ENCODE assay signal across 16 cellular contexts in genomic region chr11:64833198-64833502, GRCh38. TPM values are rescaled to one million over a fixed set of nuclear protein-coding genes. Genes with fewer than 3 reads are reported as not detected.
DNase-seq lines count a peak whose midpoint lies in the region; ATAC-seq and TF ChIP-seq lines count a peak whose summit lies in the region.
"Had no signal": no experiment of that assay in that cellular context is flagged by ENCODE, and none has a peak within 500 bp of the region (broad histone marks: within the 10 kb centered on the region; RNA-seq: fewer than 3 reads in every experiment).

No MANE protein-coding gene starts in this region.

- H2AK9ac ChIP-seq in IMR-90 (replicated peaks; ENCODE audit: low read depth, low read length, poor library complexity) = peak overlapping the region; percentile 65

- H3K4ac ChIP-seq in IMR-90 (ENCODE audit: low read depth, low read length) = no peak overlapping the region

- H3K4me1 ChIP-seq in IMR-90 (ENCODE audit: control insufficient read depth, insufficient read depth, low read length) = no peaks in the 10 kb centered on the region
- peaks cover 11% of the 10 kb centered on the region for H3K4me1 ChIP-seq in RWPE2 (ENCODE audit: insufficient read depth, poor library complexity, severe bottlenecking)
- H3K4me1 ChIP-seq in neural progenitor cell = no peaks in the 10 kb centered on the region
- H3K4me1 ChIP-seq in upper lobe of right lung = no peaks in the 10 kb centered on the region
- no peaks in the 10 kb centered on the region for H3K4me1 ChIP-seq in Karpas-422 (ENCODE audit: low read length)
- H3K4me1 ChIP-seq: Caco-2, HAP-1 had no signal

- POLR2A ChIA-PET in IMR-90 (lab: Charles Lee; ENCODE audit: unreplicated experiment) = no interaction called here

- H3K36me3 Mint-ChIP-seq in neural progenitor cell = no peaks in the 10 kb centered on the region

- no peak overlapping the region for H2BK15ac ChIP-seq in IMR-90 (ENCODE audit: low read depth, low read length)

- H3K4me3 ChIP-seq in IMR-90 (ENCODE audit: insufficient read depth, low read depth, low read length) = no peak overlapping the region
- H3K4me3 ChIP-seq in RWPE2 (ENCODE audit: severe bottlenecking) = no peak overlapping the region
- no peak overlapping the region for H3K4me3 ChIP-seq in neural progenitor cell
- H3K4me3 ChIP-seq in upper lobe of right lung = no peak overlapping the region
- H3K4me3 ChIP-seq in Karpas-422 (ENCODE audit: low read length) = no peak overlapping the region
- H3K4me3 ChIP-seq: GM12878, HAP-1 had no signal

- H3K27me3 ChIP-seq in IMR-90 (ENCODE audit: control insufficient read depth, insufficient read depth, low read length) (peaks cover 11% of the 10 kb centered on the region; the same call in 1 of the 2 replicates), RWPE2 (ENCODE audit: insufficient read depth, poor library complexity, severe bottlenecking) (no peaks in the 10 kb centered on the region), neural progenitor cell (no peaks in the 10 kb centered on the region), upper lobe of right lung (no peaks in the 10 kb centered on the region), Karpas-422 (ENCODE audit: low read length) (no peaks in the 10 kb centered on the region)

- ATAC-seq in IMR-90 (ENCODE audit: low read depth) (no peak), RWPE2 (ENCODE audit: low read depth) (no peak), upper lobe of right lung (no peak), HG02840 (IDR thresholded peaks at IDR 0.05; ENCODE audit: low FRiP score, unreplicated experiment) (no peak)
- ATAC-seq: CD8-positive, alpha-beta T cell; GM12878 had no signal

- TF ChIP-seq POLR2A in IMR-90 (IDR thresholded peaks at IDR 0.05; ENCODE audit: low read depth, low read length) = no peak

- no peak overlapping the region for H2BK20ac ChIP-seq in IMR-90 (ENCODE audit: low read depth, low read length)

- H3K4me3 Mint-ChIP-seq in neural progenitor cell = no peak overlapping the region
- H3K4me3 Mint-ChIP-seq: CD4-positive, CD25-positive, alpha-beta regulatory T cell; CD8-positive, alpha-beta T cell had no signal

- peaks cover 3% of the 10 kb centered on the region for H3K27me3 Mint-ChIP-seq in neural progenitor cell (ENCODE audit: insufficient read depth, low read depth)
- H3K27me3 Mint-ChIP-seq: CD4-positive, CD25-positive, alpha-beta regulatory T cell had no signal

- H2AK5ac ChIP-seq in IMR-90 (ENCODE audit: low read depth, low read length) = no peak overlapping the region

- no peak overlapping the region for H3K27ac Mint-ChIP-seq in neural progenitor cell
- H3K27ac Mint-ChIP-seq: CD4-positive, CD25-positive, alpha-beta regulatory T cell; CD8-positive, alpha-beta T cell had no signal

- BruUV-seq in IMR-90 (replicated peaks; lab: Mats Ljungman, UMichigan) = no TSS peak

- no peak overlapping the region for H4K91ac ChIP-seq in IMR-90 (ENCODE audit: insufficient read depth, low read depth, low read length)

- DNase-seq in IMR-90 (no peak), RWPE2 (ENCODE audit: low spot score) (peak; percentile 62), neural progenitor cell (ENCODE audit: low spot score) (no peak), upper lobe of right lung (peak; percentile 61), NCI-H69 (lab: John Stamatoyannopoulos, UW) (no peak), Karpas-422 (no peak)
- DNase-seq: C1 segment of cervical spinal cord; Caco-2; CD4-positive, CD25-positive, alpha-beta regulatory T cell; CD8-positive, alpha-beta T cell; DMS153; DND-41; GOT3 had no signal

- CTCF ChIA-PET in IMR-90 (lab: Yijun Ruan, JAX) = no interaction called here

- H2BK5ac ChIP-seq in IMR-90 (ENCODE audit: low read depth, low read length, poor library complexity, severe bottlenecking) = no peak overlapping the region

- no peaks in the 10 kb centered on the region for H3K79me1 ChIP-seq in IMR-90 (ENCODE audit: low read depth in 1 of 2, low read length in 2 of 2)

- no peaks in the 10 kb centered on the region for H3K9me3 Mint-ChIP-seq in neural progenitor cell
- H3K9me3 Mint-ChIP-seq: CD4-positive, CD25-positive, alpha-beta regulatory T cell; CD8-positive, alpha-beta T cell had no signal

- H2AFZ ChIP-seq in IMR-90 (replicated peaks; ENCODE audit: low read length, poor library complexity) (no peak overlapping the region), neural progenitor cell (replicated peaks) (no peak overlapping the region), Karpas-422 (ENCODE audit: low read length) (no peak overlapping the region)

- no peak overlapping the region for H4K5ac ChIP-seq in IMR-90 (ENCODE audit: low read depth, low read length)

- H3K9me3 ChIP-seq in IMR-90 (ENCODE audit: control insufficient read depth, insufficient read depth, low read length) (no peaks in the 10 kb centered on the region), RWPE2 (ENCODE audit: severe bottlenecking) (no peaks in the 10 kb centered on the region), neural progenitor cell (ENCODE audit: low read depth) (no peaks in the 10 kb centered on the region), upper lobe of right lung (no peaks in the 10 kb centered on the region), Karpas-422 (ENCODE audit: low read length) (no peaks in the 10 kb centered on the region)
- H3K9me3 ChIP-seq: Caco-2, HAP-1 had no signal

- no peak overlapping the region for H3K23ac ChIP-seq in IMR-90 (ENCODE audit: low read depth, low read length)

- in situ Hi-C loops in IMR-90 (cut with MboI; ENCODE audit: low sequenced_read_pairs) = no loop called here

- H3K4me2 ChIP-seq in IMR-90 (ENCODE audit: low read depth, low read length) (no peak overlapping the region), neural progenitor cell (no peak overlapping the region), Karpas-422 (ENCODE audit: low read depth, low read length, poor library complexity, severe bottlenecking) (no peak overlapping the region)

- H3K56ac ChIP-seq in IMR-90 (ENCODE audit: extremely low read depth, insufficient read depth, low read length) = no peak overlapping the region

- no peak overlapping the region for H3K14ac ChIP-seq in IMR-90 (replicated peaks; ENCODE audit: low read depth, low read length)

- H4K8ac ChIP-seq in IMR-90 (ENCODE audit: low read depth in 2 of 2, low read length in 2 of 2) = no peak overlapping the region

- WGBS in IMR-90 (ENCODE audit: extremely low coverage in 2 of 2, insufficient read length in 1 of 2), 2 experiments = 87% methylated on average over 7 of the region's 12 CpGs; no CpG with 5 or more reads in 1 of the 2 experiments

- TF ChIP-seq RAD21 in IMR-90 (IDR thresholded peaks at IDR 0.05; ENCODE audit: low read length) = no peak

- no peak overlapping the region for H2BK120ac ChIP-seq in IMR-90 (ENCODE audit: low read depth, low read length)

- no peaks in the 10 kb centered on the region for H3K36me3 ChIP-seq in IMR-90 (ENCODE audit: control insufficient read depth, insufficient read depth, low read length)
- H3K36me3 ChIP-seq in RWPE2 (ENCODE audit: low read depth) = peaks cover 77% of the 10 kb centered on the region
- H3K36me3 ChIP-seq in neural progenitor cell = no peaks in the 10 kb centered on the region
- peaks cover 4% of the 10 kb centered on the region for H3K36me3 ChIP-seq in upper lobe of right lung
- no peaks in the 10 kb centered on the region for H3K36me3 ChIP-seq in Karpas-422 (ENCODE audit: insufficient read depth, low read length)
- H3K36me3 ChIP-seq: HAP-1 had no signal

- dilution Hi-C loops in IMR-90 (cut with HindIII; ENCODE audit: low sequenced_read_pairs, unreplicated experiment) = no loop called here

- H4K20me1 ChIP-seq in IMR-90 (ENCODE audit: insufficient read depth, low read length) = no peaks in the 10 kb centered on the region
- no peaks in the 10 kb centered on the region for H4K20me1 ChIP-seq in neural progenitor cell (ENCODE audit: low read depth)
- no peaks in the 10 kb centered on the region for H4K20me1 ChIP-seq in Karpas-422 (ENCODE audit: insufficient read depth, low read depth, low read length)

- no peaks in the 10 kb centered on the region for H3F3A ChIP-seq in neural progenitor cell (ENCODE audit: low read depth)

- H3K9ac ChIP-seq in IMR-90 (ENCODE audit: low read depth, low read length) (no peak overlapping the region), neural progenitor cell (peak overlapping the region; percentile 8), Karpas-422 (ENCODE audit: low read length) (no peak overlapping the region)

- no peaks in the 10 kb centered on the region for H3K9me2 ChIP-seq in Karpas-422 (replicated peaks; ENCODE audit: insufficient read depth, low read length)

- intact Hi-C loops in IMR-90 (cut with micrococcal nuclease) (no loop called here), upper lobe of right lung (cut with DNase I) (no loop called here)

- H3K9me1 ChIP-seq in IMR-90 (ENCODE audit: insufficient read depth, low read length) = no peaks in the 10 kb centered on the region

- TF ChIP-seq CTCF in IMR-90 (conservative IDR thresholded peaks at IDR 0.05; ENCODE audit: low read depth, low read length) (no peak), RWPE2 (IDR thresholded peaks at IDR 0.05; ENCODE audit: poor library complexity, severe bottlenecking) (no peak), neural progenitor cell (IDR thresholded peaks at IDR 0.05) (no peak), upper lobe of right lung (IDR thresholded peaks at IDR 0.05) (no peak)

- H3K27ac ChIP-seq in IMR-90 (ENCODE audit: insufficient read depth, low read length) (no peak overlapping the region), RWPE2 (ENCODE audit: poor library complexity, severe bottlenecking) (no peak overlapping the region), neural progenitor cell (no peak overlapping the region), upper lobe of right lung (no peak overlapping the region), Karpas-422 (ENCODE audit: low read length) (no peak overlapping the region)

- H3K18ac ChIP-seq in IMR-90 (ENCODE audit: low read depth, low read length) = no peak overlapping the region

- peaks cover 5% of the 10 kb centered on the region for H3K4me1 Mint-ChIP-seq in neural progenitor cell
- H3K4me1 Mint-ChIP-seq: CD4-positive, CD25-positive, alpha-beta regulatory T cell had no signal

- H3K79me2 ChIP-seq in neural progenitor cell (ENCODE audit: low read depth) (no peaks in the 10 kb centered on the region), Karpas-422 (ENCODE audit: low read length) (no peaks in the 10 kb centered on the region)

RNA-seq across cellular contexts. Expression of gene CDC42BPG, which starts 11.3 kb away (rescaled TPM):
- under 0.01 TPM in 2 replicates for total RNA-seq in IMR-90 (2012; rRNA removed)
- 0.10 and 0.12 TPM in 2 replicates for polyA plus RNA-seq in IMR-90 (2012; rRNA removed)
- 0.04 and 0.12 TPM in 2 replicates for polyA plus RNA-seq in IMR-90 (2012; cell fraction: cytosol; rRNA removed)
- polyA plus RNA-seq in IMR-90 (2012; cell fraction: nucleus; rRNA removed; ENCODE audit: low replicate concordance) = 0.50 and 0.59 TPM in 2 replicates
- 0.62 and 2.1 TPM in 2 replicates for total RNA-seq in neural progenitor cell (ENCODE audit: low replicate concordance)
- 20.9 TPM for total RNA-seq in upper lobe of right lung
- 0.15 and 0.22 TPM in 2 replicates for total RNA-seq in Karpas-422 (2014; rRNA removed; shearing (Covaris generic); ENCODE audit: low replicate concordance)

RNA-seq across cellular contexts. Expression of gene MEN1, which starts 22.8 kb away (rescaled TPM):
- total RNA-seq in IMR-90 (2012; rRNA removed) (8.8 and 9.4 TPM in 2 replicates), neural progenitor cell (ENCODE audit: low replicate concordance) (11.4 and 34.9 TPM in 2 replicates), upper lobe of right lung (22.5 TPM)
- polyA plus RNA-seq in IMR-90 (2012; rRNA removed) = 35.7 and 44.7 TPM in 2 replicates
- polyA plus RNA-seq in IMR-90 (2012; cell fraction: cytosol; rRNA removed) = 18.9 and 33.6 TPM in 2 replicates
- polyA plus RNA-seq in IMR-90 (2012; cell fraction: nucleus; rRNA removed; ENCODE audit: low replicate concordance) = 65.7 and 129 TPM in 2 replicates
- 27.6 and 28.3 TPM in 2 replicates for total RNA-seq in Karpas-422 (2014; rRNA removed; shearing (Covaris generic); ENCODE audit: low replicate concordance)

RNA-seq across cellular contexts. Expression of gene MAP4K2, which starts 30.1 kb away (rescaled TPM):
- total RNA-seq in IMR-90 (2012; rRNA removed) = 9.2 and 11.7 TPM in 2 replicates
- polyA plus RNA-seq in IMR-90 (2012; rRNA removed) = 16.6 and 22.2 TPM in 2 replicates
- 18.8 and 24.1 TPM in 2 replicates for polyA plus RNA-seq in IMR-90 (2012; cell fraction: cytosol; rRNA removed)
- polyA plus RNA-seq in IMR-90 (2012; cell fraction: nucleus; rRNA removed; ENCODE audit: low replicate concordance) = 41.7 and 95.5 TPM in 2 replicates
- 15.8 and 27.7 TPM in 2 replicates for total RNA-seq in neural progenitor cell (ENCODE audit: low replicate concordance)
- total RNA-seq in upper lobe of right lung = 28.9 TPM
- 62.0 and 84.2 TPM in 2 replicates for total RNA-seq in Karpas-422 (2014; rRNA removed; shearing (Covaris generic); ENCODE audit: low replicate concordance)

RNA-seq across cellular contexts. Expression of gene EHD1, which starts 45.3 kb away (rescaled TPM):
- total RNA-seq in IMR-90 (2012; rRNA removed) (107 and 125 TPM in 2 replicates), neural progenitor cell (ENCODE audit: low replicate concordance) (19.8 and 39.7 TPM in 2 replicates), upper lobe of right lung (94.6 TPM)
- polyA plus RNA-seq in IMR-90 (2012; rRNA removed) = 209 and 216 TPM in 2 replicates
- polyA plus RNA-seq in IMR-90 (2012; cell fraction: cytosol; rRNA removed) = 259 and 358 TPM in 2 replicates
- polyA plus RNA-seq in IMR-90 (2012; cell fraction: nucleus; rRNA removed; ENCODE audit: low replicate concordance) = 267 and 410 TPM in 2 replicates
- 30.8 and 77.3 TPM in 2 replicates for total RNA-seq in Karpas-422 (2014; rRNA removed; shearing (Covaris generic); ENCODE audit: low replicate concordance)

RNA-seq across cellular contexts. Expression of gene SF1, which starts 54.8 kb away (rescaled TPM):
- total RNA-seq in IMR-90 (2012; rRNA removed) (56.8 and 76.1 TPM in 2 replicates), neural progenitor cell (ENCODE audit: low replicate concordance) (140 and 193 TPM in 2 replicates), upper lobe of right lung (294 TPM)
- 75.0 and 88.0 TPM in 2 replicates for polyA plus RNA-seq in IMR-90 (2012; rRNA removed)
- polyA plus RNA-seq in IMR-90 (2012; cell fraction: cytosol; rRNA removed) = 103 and 112 TPM in 2 replicates
- 263 and 388 TPM in 2 replicates for polyA plus RNA-seq in IMR-90 (2012; cell fraction: nucleus; rRNA removed; ENCODE audit: low replicate concordance)
- 156 and 329 TPM in 2 replicates for total RNA-seq in Karpas-422 (2014; rRNA removed; shearing (Covaris generic); ENCODE audit: low replicate concordance)

Comparison
In these comparisons a context has a peak if more than half of its experiments do, and no peak if none do; other contexts are left out.
1. DNase-seq: peak in RWPE2 (single experiment) and upper lobe of right lung (single experiment); none in IMR-90 (single experiment), neural progenitor cell (single experiment), NCI-H69 (single experiment) and Karpas-422 (single experiment).